Comparison of ENCODE assay signal across 35 cellular contexts in the genomic region with DNA sequence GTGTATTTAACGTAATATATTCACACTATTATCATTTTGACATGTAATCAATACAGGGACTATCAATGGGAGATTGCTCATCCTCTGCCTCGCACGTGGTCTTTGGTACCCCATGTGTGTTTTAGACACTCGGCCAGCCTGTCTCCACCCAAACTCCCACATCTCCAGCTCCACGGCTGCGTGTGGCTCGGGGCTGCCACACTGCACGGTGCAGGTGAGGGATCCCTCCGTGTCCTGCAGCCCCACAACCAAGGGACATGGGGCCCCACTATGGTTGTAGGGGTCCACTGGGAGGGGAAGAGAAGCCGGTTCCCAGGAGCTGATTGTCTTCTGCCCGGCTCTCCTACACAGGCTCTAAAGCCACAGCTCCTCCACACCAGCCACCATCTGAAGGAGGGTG.
"Had no signal": no experiment of that assay in that cellular context is flagged by ENCODE, and none has a peak within 500 bp of the region (broad histone marks: within the 10 kb centered on the region; RNA-seq: fewer than 3 reads in every experiment).

No MANE protein-coding gene starts in this region.

- DNase-seq: Karpas-422, Kasumi-1, MG63, MM.1S, MV-4-11, NCI-H1048, NCI-H1092, NCI-H1092 treated with DMSO at 0.1 percent for 48 hours, NCI-H1105, NCI-H1105 treated with DMSO at 0.1 percent for 48 hours, NCI-H1417, NCI-H1417 treated with DMSO at 0.1 percent for 48 hours, NCI-H1436, NCI-H1436 treated with DMSO at 0.1 percent for 48 hours, NCI-H146, NCI-H1694 treated with DMSO at 0.1 percent for 48 hours, NCI-H187, NCI-H187 treated with DMSO at 0.1 percent for 48 hours, NCI-H1930, NCI-H2029, NCI-H2029 treated with DMSO at 0.1 percent for 48 hours, NCI-H2081, NCI-H2081 treated with DMSO at 0.1 percent for 48 hours, NCI-H2107, NCI-H2171, NCI-H2171 treated with DMSO at 0.1 percent for 48 hours, NCI-H2227 treated with DMSO at 0.1 percent for 48 hours, NCI-H226, NCI-H345, NCI-H446, NCI-H446 treated with DMSO at 0.1 percent for 48 hours, NCI-H510A, NCI-H510A treated with DMSO at 0.1 percent for 48 hours, NCI-H524, NCI-H524 treated with DMSO at 0.1 percent for 48 hours had no signal

- H3K36me3 ChIP-seq: MG63 had no signal

- H3K4me3 ChIP-seq: MG63 had no signal

- H3K9me3 ChIP-seq: MG63 had no signal
